11 cellular contexts compared by ENCODE assay signal in the genomic region with DNA sequence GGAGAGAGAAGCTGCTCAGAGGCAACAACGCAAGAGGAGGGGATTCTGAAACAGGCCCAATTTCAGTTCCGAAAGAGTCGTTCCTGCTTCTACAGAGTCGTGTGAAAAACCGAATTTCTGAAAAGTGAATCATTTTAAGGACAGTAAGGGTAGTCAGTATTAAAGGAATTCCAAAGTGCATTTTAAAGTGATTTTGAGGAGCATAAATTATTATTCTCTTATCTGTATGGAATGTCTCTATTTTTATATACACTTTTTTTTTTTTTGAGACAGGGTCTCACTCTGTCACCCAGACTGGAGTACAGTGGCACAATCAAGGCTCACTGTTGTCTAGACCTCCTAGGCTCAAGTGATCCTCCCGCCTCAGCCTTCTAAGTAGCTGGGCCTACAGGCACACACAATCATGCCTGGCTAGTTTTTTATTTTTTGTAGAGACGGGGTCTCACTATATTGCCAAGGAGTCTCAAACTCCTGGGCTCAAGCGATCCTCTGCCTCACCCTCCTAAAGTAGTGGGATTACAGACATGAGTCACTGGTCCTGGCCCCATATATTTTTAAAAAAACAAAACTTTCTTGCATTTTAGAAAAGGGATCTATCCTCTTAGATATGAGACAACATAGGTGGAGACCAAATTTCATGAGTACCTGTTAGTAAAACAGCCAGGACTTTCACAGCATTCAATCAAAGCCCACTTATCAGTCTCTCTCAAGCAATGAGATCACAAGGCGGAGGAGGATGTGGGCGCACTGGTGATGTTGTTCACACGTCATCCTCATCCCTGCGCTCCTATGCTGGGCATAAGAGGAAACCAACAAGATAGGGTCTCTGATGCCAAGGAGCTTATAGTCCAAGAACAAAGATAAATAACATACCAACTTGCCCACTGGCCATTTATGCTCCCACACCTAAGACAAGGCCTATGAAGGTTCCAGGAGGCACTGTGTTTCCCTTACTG. TPM values are rescaled to one million over a fixed set of nuclear protein-coding genes. Genes with fewer than 3 reads are reported as not detected.
DNase-seq lines count a peak whose midpoint lies in the region; ATAC-seq lines count a peak whose summit lies in the region.
"Had no signal": no experiment of that assay in that cellular context is flagged by ENCODE, and none has a peak within 500 bp of the region (broad histone marks: within the 10 kb centered on the region; RNA-seq: fewer than 3 reads in every experiment).

No MANE protein-coding gene starts in this region.

- peak overlapping the region; percentile 73 for H3K27ac Mint-ChIP-seq in activated CD8-positive, alpha-beta memory T cell treated with anti-CD3 and anti-CD28 coated beads, Interleukin-2, amount 10 ng/mL, durations not matched to agents 7 days and 5 days
- H3K27ac Mint-ChIP-seq in stimulated activated memory B cell treated with anti-CD40 and anti-IgM and Interleukin-4, amounts not matched to agents 10 μg/mL and 1 μg/mL and 100 μg/mL, for 72 hours = no peak overlapping the region

- H3K9me3 Mint-ChIP-seq in activated CD8-positive, alpha-beta memory T cell treated with anti-CD3 and anti-CD28 coated beads, Interleukin-2, amount 10 ng/mL, durations not matched to agents 7 days and 5 days (ENCODE audit: low read depth) = no peaks in the 10 kb centered on the region
- no peaks in the 10 kb centered on the region for H3K9me3 Mint-ChIP-seq in stimulated activated memory B cell treated with anti-CD40 and anti-IgM and Interleukin-4, amounts not matched to agents 10 μg/mL and 1 μg/mL and 100 μg/mL, for 72 hours

- H3K27me3 Mint-ChIP-seq in activated CD8-positive, alpha-beta memory T cell treated with anti-CD3 and anti-CD28 coated beads, Interleukin-2, amount 10 ng/mL, durations not matched to agents 7 days and 5 days = no peaks in the 10 kb centered on the region
- H3K27me3 Mint-ChIP-seq in stimulated activated memory B cell treated with anti-CD40 and anti-IgM and Interleukin-4, amounts not matched to agents 10 μg/mL and 1 μg/mL and 100 μg/mL, for 72 hours = no peaks in the 10 kb centered on the region

- H3K4me1 Mint-ChIP-seq in activated CD8-positive, alpha-beta memory T cell treated with anti-CD3 and anti-CD28 coated beads, Interleukin-2, amount 10 ng/mL, durations not matched to agents 7 days and 5 days = peaks cover 80% of the 10 kb centered on the region
- H3K4me1 Mint-ChIP-seq in stimulated activated memory B cell treated with anti-CD40 and anti-IgM and Interleukin-4, amounts not matched to agents 10 μg/mL and 1 μg/mL and 100 μg/mL, for 72 hours = peaks cover 10% of the 10 kb centered on the region

- DNase-seq in LHCN-M2 (ENCODE audit: low read depth) = peak; percentile 60
- peak; percentile 78 for DNase-seq in activated CD8-positive, alpha-beta memory T cell treated with anti-CD3 and anti-CD28 coated beads, Interleukin-2, amount 10 ng/mL, durations not matched to agents 7 days and 5 days
- peak; percentile 28 for DNase-seq in effector CD8-positive, alpha-beta T cell (lab: John Stamatoyannopoulos, UW)
- peak; percentile 40 to 50 for DNase-seq in stimulated activated CD8-positive, alpha-beta memory T cell treated with anti-CD3 and anti-CD28 coated beads, Interleukin-7, amount 100 ng/mL, for 4 hours (ENCODE audit: low read depth in 2 of 2)
- DNase-seq in putamen (ENCODE audit: low spot score) = no peak
- DNase-seq in activated effector memory CD4-positive, alpha-beta T cell treated with Interleukin-2 at 50 U/mL for 16 hours = no peak
- DNase-seq: DMS53, glutamatergic neuron, left ventricle myocardium inferior had no signal

- H3K4me3 Mint-ChIP-seq in activated CD8-positive, alpha-beta memory T cell treated with anti-CD3 and anti-CD28 coated beads, Interleukin-2, amount 10 ng/mL, durations not matched to agents 7 days and 5 days = peak overlapping the region; percentile 1
- H3K4me3 Mint-ChIP-seq in stimulated activated memory B cell treated with anti-CD40 and anti-IgM and Interleukin-4, amounts not matched to agents 10 μg/mL and 1 μg/mL and 100 μg/mL, for 72 hours = no peak overlapping the region

- ATAC-seq in activated CD8-positive, alpha-beta memory T cell treated with anti-CD3 and anti-CD28 coated beads, Interleukin-2, amount 10 ng/mL, durations not matched to agents 7 days and 5 days = peak; percentile 52
- no peak for ATAC-seq in stimulated activated memory B cell treated with anti-CD40 and anti-IgM and Interleukin-4, amounts not matched to agents 10 μg/mL and 1 μg/mL and 100 μg/mL, for 72 hours

- CTCF ChIA-PET in activated CD8-positive, alpha-beta memory T cell treated with anti-CD3 and anti-CD28 coated beads, Interleukin-2, amount 10 ng/mL, durations not matched to agents 7 days and 5 days (lab: Charles Lee) = interaction anchor here (1.2 to 12.9 kb wide), 6 partner anchors 10 to 199 kb away, joined by 3 to 401 read pairs (median 4); a partner anchor contains a TSS

- H3K36me3 Mint-ChIP-seq in activated CD8-positive, alpha-beta memory T cell treated with anti-CD3 and anti-CD28 coated beads, Interleukin-2, amount 10 ng/mL, durations not matched to agents 7 days and 5 days = peaks cover 52% of the 10 kb centered on the region
- H3K36me3 Mint-ChIP-seq in stimulated activated memory B cell treated with anti-CD40 and anti-IgM and Interleukin-4, amounts not matched to agents 10 μg/mL and 1 μg/mL and 100 μg/mL, for 72 hours = peaks cover 40% of the 10 kb centered on the region

RNA-seq across cellular contexts. Expression of a gene that starts 53.2 kb away (rescaled TPM):
- 23.5 and 35.5 TPM in 2 replicates for total RNA-seq in LHCN-M2 (2014; rRNA removed)
- 31.0 TPM for polyA plus RNA-seq in LHCN-M2 (2012)
- total RNA-seq in activated CD8-positive, alpha-beta memory T cell treated with anti-CD3 and anti-CD28 coated beads, Interleukin-2, amount 10 ng/mL, durations not matched to agents 7 days and 5 days = 10 to 100 TPM; 46.7 to 60.9 TPM

RNA-seq across cellular contexts. Expression of a gene that starts 53.3 kb away (rescaled TPM):
- 64.4 and 65.5 TPM in 2 replicates for total RNA-seq in LHCN-M2 (2014; rRNA removed)
- 42.3 TPM for polyA plus RNA-seq in LHCN-M2 (2012)
- 10 to 100 TPM; 18.6 to 18.8 TPM for total RNA-seq in activated CD8-positive, alpha-beta memory T cell treated with anti-CD3 and anti-CD28 coated beads, Interleukin-2, amount 10 ng/mL, durations not matched to agents 7 days and 5 days
- total RNA-seq: ascending aorta had no signal

Comparison
In these comparisons a context has a peak if more than half of its experiments do, and no peak if none do; other contexts are left out.
1. DNase-seq: peak in LHCN-M2 (single experiment), activated CD8-positive, alpha-beta memory T cell treated with anti-CD3 and anti-CD28 coated beads, Interleukin-2, amount 10 ng/mL, durations not matched to agents 7 days and 5 days (single experiment), effector CD8-positive, alpha-beta T cell (single experiment) and stimulated activated CD8-positive, alpha-beta memory T cell treated with anti-CD3 and anti-CD28 coated beads, Interleukin-7, amount 100 ng/mL, for 4 hours (2 of 2); none in putamen (single experiment) and activated effector memory CD4-positive, alpha-beta T cell treated with Interleukin-2 at 50 U/mL for 16 hours (single experiment).